Comparison of ENCODE assay signal across 8 cellular contexts in the genomic region with DNA sequence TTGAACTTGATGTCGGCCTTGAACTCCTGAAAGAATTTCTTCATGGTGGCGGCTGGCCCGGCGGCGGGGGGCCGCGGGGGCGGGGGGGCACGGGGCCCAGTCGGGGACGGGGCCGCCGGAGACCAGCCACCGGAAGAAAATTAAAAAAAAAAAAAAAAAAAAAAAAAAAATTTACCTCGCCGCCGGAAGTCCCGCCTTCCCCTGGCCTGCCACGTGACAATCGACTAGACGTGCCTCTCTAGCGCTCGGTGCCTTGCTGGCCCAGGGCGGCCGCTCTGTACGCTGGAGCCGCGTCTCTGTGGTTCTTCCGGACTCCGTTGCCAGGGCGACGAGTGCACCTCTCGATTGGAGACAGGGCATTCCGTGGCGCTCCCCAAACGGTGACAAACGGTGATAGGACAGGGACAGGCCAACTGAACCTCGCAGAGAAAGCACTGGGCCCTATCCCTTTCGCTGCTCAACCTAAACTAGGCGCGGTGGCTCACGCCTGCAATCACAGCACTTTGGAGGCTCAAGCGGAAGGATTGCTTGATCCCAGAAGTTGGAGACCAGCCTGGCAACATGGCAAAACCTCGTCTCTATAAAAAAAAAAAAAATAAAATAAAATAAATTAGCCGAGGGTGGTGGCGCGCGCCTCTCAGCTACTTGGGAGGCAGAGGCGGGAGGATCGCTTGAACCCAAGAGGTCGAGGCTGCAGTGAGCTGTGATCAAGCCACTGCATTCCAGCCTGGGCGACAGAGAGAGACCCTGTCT. TPM values are rescaled to one million over a fixed set of nuclear protein-coding genes. Genes with fewer than 3 reads are reported as not detected.
DNase-seq lines count a peak whose midpoint lies in the region; ATAC-seq, FAIRE-seq and TF ChIP-seq lines count a peak whose summit lies in the region.

A gene with protein sequence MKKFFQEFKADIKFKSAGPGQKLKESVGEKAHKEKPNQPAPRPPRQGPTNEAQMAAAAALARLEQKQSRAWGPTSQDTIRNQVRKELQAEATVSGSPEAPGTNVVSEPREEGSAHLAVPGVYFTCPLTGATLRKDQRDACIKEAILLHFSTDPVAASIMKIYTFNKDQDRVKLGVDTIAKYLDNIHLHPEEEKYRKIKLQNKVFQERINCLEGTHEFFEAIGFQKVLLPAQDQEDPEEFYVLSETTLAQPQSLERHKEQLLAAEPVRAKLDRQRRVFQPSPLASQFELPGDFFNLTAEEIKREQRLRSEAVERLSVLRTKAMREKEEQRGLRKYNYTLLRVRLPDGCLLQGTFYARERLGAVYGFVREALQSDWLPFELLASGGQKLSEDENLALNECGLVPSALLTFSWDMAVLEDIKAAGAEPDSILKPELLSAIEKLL (minus strand): TSS at position 141 of the 753 bp plus-strand sequence. CDS start 97 bp downstream, at position 44.

- FAIRE-seq in GM12891 (lab: Jason Lieb, UNC), result peak; percentile 99

- H3K27me3 ChIP-seq in upper lobe of right lung, result no peaks in the 10 kb centered on the region

- ATAC-seq in HG02870 (IDR thresholded peaks at IDR 0.05; ENCODE audit: unreplicated experiment) (peak; percentile 91), left cardiac atrium (peak; percentile 86 to 87), upper lobe of right lung (peak; percentile 96)

- TF ChIP-seq CTCF in upper lobe of right lung (IDR thresholded peaks at IDR 0.05), result no peak

- H3K27ac ChIP-seq in upper lobe of right lung, result peak within 1 kb of the TSS; percentile 81

- H3K4me3 ChIP-seq in upper lobe of right lung, result peak within 1 kb of the TSS; percentile 68

- H3K9me3 ChIP-seq in upper lobe of right lung, result no peaks in the 10 kb centered on the region

- H3K36me3 ChIP-seq in upper lobe of right lung, result peaks cover 12% of the 10 kb centered on the region

- H3K4me1 ChIP-seq in upper lobe of right lung, result peaks cover 12% of the 10 kb centered on the region

- intact Hi-C loops in T-helper 1 cell treated with Interleukin-12 subunit alpha and Interleukin-12 subunit beta and Interleukin-4 antibody, amounts not matched to agents 30 ng/mL and 1 ng/mL, for 36 hours (cut with micrococcal nuclease), result loop anchor here (1.0 to 5.0 kb wide), 6 partner anchors 13 to 1444 kb away; a partner anchor contains a TSS
- intact Hi-C loops in left cardiac atrium (cut with DNase I) (loop anchor here (10.0 kb wide), 1 partner anchor 53 kb away; a partner anchor contains a TSS), posterior vena cava (cut with DNase I) (no loop called here), upper lobe of right lung (cut with DNase I) (no loop called here)

- DNase-seq in GM12891 (ENCODE audit: insufficient read length, low spot score) (peak; percentile 98), NCI-H146 treated with DMSO at 0.1 percent for 48 hours (lab: John Stamatoyannopoulos, UW; ENCODE audit: unreplicated experiment) (peak; percentile 76), amniotic epithelial cell (ENCODE audit: low read depth) (peak; percentile 99), left cardiac atrium (peak; percentile 99), posterior vena cava (ENCODE audit: low spot score) (peak; percentile 99), upper lobe of right lung (peak; percentile 99)

- peak; percentile 58 for TF ChIP-seq POLR2A in GM12891 (IDR thresholded peaks at IDR 0.05; ENCODE audit: low read depth, low read length)

TF ChIP-seq in GM12891, 5 proteins besides CTCF, POLR2A, EP300 and RAD21:
- no peak for TF ChIP-seq TAF1 (IDR thresholded peaks at IDR 0.05; ENCODE audit: low read depth, low read length)
- TF ChIP-seq PAX5 (IDR thresholded peaks at IDR 0.05; ENCODE audit: insufficient read depth, low read length, severe bottlenecking), result no peak
- TF ChIP-seq SPI1 (IDR thresholded peaks at IDR 0.05; ENCODE audit: low read depth, low read length), result no peak
- peak; percentile 49; the same call in 1 of the 2 replicates for TF ChIP-seq POU2F2 (IDR thresholded peaks at IDR 0.05; ENCODE audit: low read depth, low read length)
- TF ChIP-seq POLR2AphosphoS5 (IDR thresholded peaks at IDR 0.05; ENCODE audit: low read depth, low read length), result 0 out of 2 replicates have a peak, but pooled peaks have one; percentile 19

RNA-seq across cellular contexts. Expression of the gene that starts here (rescaled TPM):
- polyA plus RNA-seq in GM12891 (2012; ENCODE audit: low read depth, missing spikeins), result 36.2 TPM
- 46.3 and 52.0 TPM in 2 replicates for total RNA-seq in T-helper 1 cell treated with Interleukin-12 subunit alpha and Interleukin-12 subunit beta and Interleukin-4 antibody, amounts not matched to agents 30 ng/mL and 1 ng/mL, for 36 hours
- 100 to 1,000 TPM in 1 of 2 donors, 10 to 100 TPM in 1; 96.9 to 101 TPM for total RNA-seq in left cardiac atrium
- total RNA-seq in posterior vena cava, result 10 to 100 TPM; 85.1 to 85.5 TPM
- total RNA-seq in upper lobe of right lung, result 113 TPM

Comparison
In these comparisons a context has a peak if more than half of its experiments do, and no peak if none do; other contexts are left out.
1. Peak in every context shown above with its lines: DNase-seq, ATAC-seq, H3K4me3 ChIP-seq and H3K27ac ChIP-seq.
2. intact Hi-C loops: an anchor here in T-helper 1 cell treated with Interleukin-12 subunit alpha and Interleukin-12 subunit beta and Interleukin-4 antibody, amounts not matched to agents 30 ng/mL and 1 ng/mL, for 36 hours (1.0 to 5.0 kb wide) and left cardiac atrium (10.0 kb wide); none called in posterior vena cava and upper lobe of right lung.